ENCODE assay signal across 11 cellular contexts in the genomic region with DNA sequence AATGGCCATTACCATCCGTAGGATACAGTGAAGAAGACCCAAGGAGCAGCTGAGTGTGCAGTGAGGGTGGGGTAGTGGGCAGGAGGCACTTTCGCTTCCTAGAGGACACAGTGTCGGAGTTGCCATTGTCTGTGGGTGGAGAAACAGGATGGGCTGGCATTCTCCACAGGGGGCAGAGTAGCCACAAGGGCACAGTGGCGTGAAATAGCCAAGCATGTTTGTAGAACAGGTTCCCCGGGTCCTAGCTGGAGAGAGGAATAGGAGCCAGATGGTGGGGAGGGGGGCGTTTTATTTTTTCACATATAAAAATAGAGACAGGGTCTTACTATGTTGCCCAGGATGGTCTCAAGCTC. TPM values are rescaled to one million over a fixed set of nuclear protein-coding genes. Genes with fewer than 3 reads are reported as not detected.
DNase-seq lines count a peak whose midpoint lies in the region; ATAC-seq and TF ChIP-seq lines count a peak whose summit lies in the region.
"Had no signal": no experiment of that assay in that cellular context is flagged by ENCODE, and none has a peak within 500 bp of the region (broad histone marks: within the 10 kb centered on the region; RNA-seq: fewer than 3 reads in every experiment).

No MANE protein-coding gene starts in this region.

- no peak overlapping the region for H3K4me3 ChIP-seq in PC-3 (ENCODE audit: low read length)
- H3K4me3 ChIP-seq in iPS-20b (ENCODE audit: low read length): peak overlapping the region; percentile 36; the same call in 1 of the 2 replicates

- peaks cover 59% of the 10 kb centered on the region for H3K4me1 Mint-ChIP-seq in activated CD4-positive, alpha-beta T cell treated with anti-CD3 and anti-CD28 coated beads for 36 hours
- H3K4me1 Mint-ChIP-seq in stimulated activated effector memory CD8-positive, alpha-beta T cell treated with anti-CD3 and anti-CD28 coated beads, Interleukin-12 subunit alpha, Interleukin-12 subunit beta, amount 100 ng/mL, for 72 hours: peaks cover 65% of the 10 kb centered on the region

- no peaks in the 10 kb centered on the region for H3K9me3 Mint-ChIP-seq in activated CD4-positive, alpha-beta T cell treated with anti-CD3 and anti-CD28 coated beads for 36 hours (ENCODE audit: low read depth)
- no peaks in the 10 kb centered on the region for H3K9me3 Mint-ChIP-seq in stimulated activated effector memory CD8-positive, alpha-beta T cell treated with anti-CD3 and anti-CD28 coated beads, Interleukin-12 subunit alpha, Interleukin-12 subunit beta, amount 100 ng/mL, for 72 hours

- H2AFZ ChIP-seq in PC-3 (ENCODE audit: low read length): no peak overlapping the region

- H3K27ac ChIP-seq in PC-3 (ENCODE audit: low read length) (no peak overlapping the region), iPS-20b (ENCODE audit: low read length) (no peak overlapping the region)

- no peaks in the 10 kb centered on the region for H3K27me3 ChIP-seq in PC-3 (ENCODE audit: low read length)
- no peaks in the 10 kb centered on the region for H3K27me3 ChIP-seq in iPS-20b (ENCODE audit: insufficient read depth, low read length)

- BruUV-seq in PC-3 (replicated peaks; lab: Mats Ljungman, UMichigan): no TSS peak

- H3K9ac ChIP-seq in PC-3 (ENCODE audit: low read length) (no peak overlapping the region), iPS-20b (ENCODE audit: low read depth, low read length) (no peak overlapping the region)

- no peaks in the 10 kb centered on the region for H3F3A ChIP-seq in PC-3 (ENCODE audit: low read length, unreplicated experiment)

- TF ChIP-seq CTCF in PC-3 (conservative IDR thresholded peaks at IDR 0.05; ENCODE audit: low read depth, low read length): no peak; the same call in 1 of the 2 replicates

- no peak for DNase-seq in activated CD4-positive, alpha-beta T cell treated with anti-CD3 and anti-CD28 coated beads for 36 hours
- DNase-seq in activated CD4-positive, alpha-beta T cell treated with anti-CD3 and anti-CD28 coated beads for 1 hour: no peak
- DNase-seq in PC-3 (peak; percentile 37), NCI-H128 (lab: John Stamatoyannopoulos, UW; ENCODE audit: unreplicated experiment) (no peak), NCI-H2107 treated with DMSO at 0.1 percent for 48 hours (lab: John Stamatoyannopoulos, UW; ENCODE audit: unreplicated experiment) (no peak)
- no peak for DNase-seq in stimulated activated effector memory CD8-positive, alpha-beta T cell treated with anti-CD3 and anti-CD28 coated beads, Interleukin-12 subunit alpha, Interleukin-12 subunit beta, amount 100 ng/mL, for 72 hours (ENCODE audit: low spot score in 2 of 2)
- DNase-seq: activated CD8-positive, alpha-beta T cell treated with anti-CD3 and anti-CD28 coated beads, Interleukin-2, amount 10 ng/mL, durations not matched to agents 7 days and 5 days; HCEC 1CT; NCI-H69 had no signal

- peaks cover 22% of the 10 kb centered on the region for H4K20me1 ChIP-seq in PC-3 (ENCODE audit: low read length)

- H3K4me1 ChIP-seq in PC-3 (ENCODE audit: insufficient read depth, low read length) (peaks cover 49% of the 10 kb centered on the region), iPS-20b (ENCODE audit: insufficient read depth, low read length) (peaks cover 15% of the 10 kb centered on the region)

- peak overlapping the region; percentile 96 for H3K4me2 ChIP-seq in PC-3 (ENCODE audit: low read length)

- peaks cover 79% of the 10 kb centered on the region for H3K79me2 ChIP-seq in PC-3 (ENCODE audit: low read length)

- peak overlapping the region; percentile 94 for H3K4me3 Mint-ChIP-seq in activated CD4-positive, alpha-beta T cell treated with anti-CD3 and anti-CD28 coated beads for 36 hours
- H3K4me3 Mint-ChIP-seq in stimulated activated effector memory CD8-positive, alpha-beta T cell treated with anti-CD3 and anti-CD28 coated beads, Interleukin-12 subunit alpha, Interleukin-12 subunit beta, amount 100 ng/mL, for 72 hours: no peak overlapping the region
- H3K4me3 Mint-ChIP-seq: activated CD8-positive, alpha-beta T cell treated with anti-CD3 and anti-CD28 coated beads, Interleukin-2, amount 10 ng/mL, durations not matched to agents 7 days and 5 days had no signal

- no peaks in the 10 kb centered on the region for H3K9me2 ChIP-seq in PC-3 (replicated peaks; ENCODE audit: low read length)

- CTCF ChIA-PET in activated CD4-positive, alpha-beta T cell treated with anti-CD3 and anti-CD28 coated beads for 36 hours (lab: Charles Lee): interaction anchor here (1.0 kb wide), 1 partner anchor 9 kb away, joined by 4 read pairs; no protein-coding TSS in a partner anchor
- CTCF ChIA-PET in PC-3 (lab: Charles Lee): no interaction called here

- peak overlapping the region; percentile 69 for H3K27ac Mint-ChIP-seq in activated CD4-positive, alpha-beta T cell treated with anti-CD3 and anti-CD28 coated beads for 36 hours
- peak overlapping the region; percentile 56 for H3K27ac Mint-ChIP-seq in stimulated activated effector memory CD8-positive, alpha-beta T cell treated with anti-CD3 and anti-CD28 coated beads, Interleukin-12 subunit alpha, Interleukin-12 subunit beta, amount 100 ng/mL, for 72 hours

- intact Hi-C loops in activated CD4-positive, alpha-beta T cell treated with anti-CD3 and anti-CD28 coated beads for 36 hours (cut with DNase I, micrococcal nuclease): loop anchor here (10.0 kb wide), 4 partner anchors 261 to 991 kb away; a partner anchor contains a TSS
- intact Hi-C loops in PC-3 (cut with micrococcal nuclease): no loop called here

- POLR2A ChIA-PET in activated CD4-positive, alpha-beta T cell treated with anti-CD3 and anti-CD28 coated beads for 36 hours (lab: Charles Lee): interaction anchor here (0.9 to 1.4 kb wide), 2 partner anchors 23 to 26 kb away, joined by 3 to 4 read pairs; no protein-coding TSS in a partner anchor
- POLR2A ChIA-PET in PC-3 (lab: Charles Lee; ENCODE audit: unreplicated experiment): no interaction called here

- H3K9me3 ChIP-seq in PC-3 (ENCODE audit: low read length) (no peaks in the 10 kb centered on the region), iPS-20b (ENCODE audit: insufficient read depth, low read depth, low read length) (no peaks in the 10 kb centered on the region)

- no peaks in the 10 kb centered on the region for H3K36me3 ChIP-seq in PC-3 (ENCODE audit: low read depth, low read length)
- peaks cover 11% of the 10 kb centered on the region; the same call in 1 of the 2 replicates for H3K36me3 ChIP-seq in iPS-20b (ENCODE audit: insufficient read depth, low read depth, low read length)

- H3K27me3 Mint-ChIP-seq in activated CD4-positive, alpha-beta T cell treated with anti-CD3 and anti-CD28 coated beads for 36 hours: no peaks in the 10 kb centered on the region

- no peak for ATAC-seq in activated CD4-positive, alpha-beta T cell treated with anti-CD3 and anti-CD28 coated beads for 36 hours
- ATAC-seq in PC-3: no peak
- ATAC-seq in stimulated activated effector memory CD8-positive, alpha-beta T cell treated with anti-CD3 and anti-CD28 coated beads, Interleukin-12 subunit alpha, Interleukin-12 subunit beta, amount 100 ng/mL, for 72 hours: no peak
- no peak for ATAC-seq in HG03520 (IDR thresholded peaks at IDR 0.05; ENCODE audit: unreplicated experiment)
- ATAC-seq: activated CD8-positive, alpha-beta T cell treated with anti-CD3 and anti-CD28 coated beads, Interleukin-2, amount 10 ng/mL, durations not matched to agents 7 days and 5 days had no signal

- peaks cover 23% of the 10 kb centered on the region for H3K36me3 Mint-ChIP-seq in activated CD4-positive, alpha-beta T cell treated with anti-CD3 and anti-CD28 coated beads for 36 hours (ENCODE audit: low read depth)
- peaks cover 77% of the 10 kb centered on the region for H3K36me3 Mint-ChIP-seq in stimulated activated effector memory CD8-positive, alpha-beta T cell treated with anti-CD3 and anti-CD28 coated beads, Interleukin-12 subunit alpha, Interleukin-12 subunit beta, amount 100 ng/mL, for 72 hours

RNA-seq across cellular contexts. Expression of a gene that starts 3.5 kb away (rescaled TPM):
- total RNA-seq in activated CD4-positive, alpha-beta T cell treated with anti-CD3 and anti-CD28 coated beads for 36 hours: 10 to 100 TPM; 51.7 to 54.2 TPM
- total RNA-seq in PC-3 (2014; rRNA removed): 28.1 and 31.9 TPM in 2 replicates
